ENCODE assay signal across 28 cellular contexts in the genomic region with DNA sequence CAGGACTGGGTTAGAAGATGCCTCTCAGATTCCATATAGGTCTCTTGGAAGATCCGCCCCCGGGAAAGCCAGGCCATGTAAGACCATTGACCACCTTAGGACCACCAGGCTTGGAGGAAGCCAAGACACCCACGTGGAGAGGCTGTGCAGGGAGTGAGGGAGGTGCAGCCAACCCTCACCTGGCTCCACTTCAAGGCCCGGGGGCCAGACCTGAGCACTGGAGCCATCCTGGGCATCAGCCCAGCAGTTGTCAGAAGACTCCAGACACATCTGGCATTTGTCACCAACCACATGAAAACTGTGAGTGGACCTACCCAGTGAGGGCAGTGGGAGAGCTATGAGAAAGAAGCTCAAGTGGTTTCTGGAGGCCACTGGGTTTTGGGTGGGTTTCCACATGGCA.
"Had no signal": no experiment of that assay in that cellular context is flagged by ENCODE, and none has a peak within 500 bp of the region (broad histone marks: within the 10 kb centered on the region; RNA-seq: fewer than 3 reads in every experiment).

No MANE protein-coding gene starts in this region.

- H3K9me3 ChIP-seq: ascending aorta had no signal

- H3K27ac Mint-ChIP-seq: activated CD4-positive, alpha-beta T cell treated with anti-CD3 and anti-CD28 coated beads, Interleukin-2, amount 10 ng/mL, durations not matched to agents 24 days and 14 days; activated CD8-positive, alpha-beta T cell treated with anti-CD3 and anti-CD28 coated beads for 36 hours; activated naive CD4-positive, alpha-beta T cell treated with anti-CD3 and anti-CD28 coated beads, Interleukin-2, amount 50 U/mL, for 24 hours; activated naive CD8-positive, alpha-beta T cell treated with anti-CD3 and anti-CD28 coated beads, Interleukin-2, amount 10 ng/mL, durations not matched to agents 7 days and 5 days; activated T-cell treated with anti-CD3 and anti-CD28 coated beads, Interleukin-2, amount 50 U/mL, for 72 hours; activated T-helper 17 cell treated with anti-CD3 and anti-CD28 coated beads, Interleukin-2, amount 50 U/mL, for 72 hours; T-helper 1 cell treated with Interleukin-12 subunit alpha and Interleukin-12 subunit beta and Interleukin-4 antibody, amounts not matched to agents 30 μg/mL and 1 μg/mL, for 36 hours; T-helper 2 cell treated with Interferon-gamma antibody and Interleukin-4, amounts not matched to agents 5 μg/mL and 100 μg/mL, for 36 hours had no signal

- H3K4me1 ChIP-seq: ascending aorta had no signal

- H3K27me3 ChIP-seq: ascending aorta, cardiac muscle cell had no signal

- H3K4me3 Mint-ChIP-seq: activated CD4-positive, alpha-beta T cell treated with anti-CD3 and anti-CD28 coated beads, Interleukin-2, amount 10 ng/mL, durations not matched to agents 24 days and 14 days; activated CD8-positive, alpha-beta T cell treated with anti-CD3 and anti-CD28 coated beads for 36 hours; activated naive CD4-positive, alpha-beta T cell treated with anti-CD3 and anti-CD28 coated beads, Interleukin-2, amount 50 U/mL, for 24 hours; activated naive CD8-positive, alpha-beta T cell treated with anti-CD3 and anti-CD28 coated beads, Interleukin-2, amount 10 ng/mL, durations not matched to agents 7 days and 5 days; activated T-cell treated with anti-CD3 and anti-CD28 coated beads, Interleukin-2, amount 50 U/mL, for 72 hours; activated T-helper 17 cell treated with anti-CD3 and anti-CD28 coated beads, Interleukin-2, amount 50 U/mL, for 72 hours; T-helper 1 cell treated with Interleukin-12 subunit alpha and Interleukin-12 subunit beta and Interleukin-4 antibody, amounts not matched to agents 30 μg/mL and 1 μg/mL, for 36 hours; T-helper 2 cell treated with Interferon-gamma antibody and Interleukin-4, amounts not matched to agents 5 μg/mL and 100 μg/mL, for 36 hours had no signal

- H3K36me3 Mint-ChIP-seq: activated naive CD4-positive, alpha-beta T cell treated with anti-CD3 and anti-CD28 coated beads, Interleukin-2, amount 50 U/mL, for 24 hours; activated naive CD8-positive, alpha-beta T cell treated with anti-CD3 and anti-CD28 coated beads, Interleukin-2, amount 10 ng/mL, durations not matched to agents 7 days and 5 days had no signal

- DNase-seq: activated CD4-positive, alpha-beta T cell treated with anti-CD3 and anti-CD28 coated beads, Interleukin-2, amount 10 ng/mL, durations not matched to agents 24 days and 14 days; activated CD4-positive, alpha-beta T cell treated with anti-CD3 and anti-CD28 coated beads, Interleukin-2, amount 50 U/mL, for 4 hours; activated CD8-positive, alpha-beta T cell treated with anti-CD3 and anti-CD28 coated beads for 36 hours; activated gamma-delta T cell; activated naive CD4-positive, alpha-beta T cell treated with Interleukin-2 at 50 U/mL for 16 hours; activated naive CD8-positive, alpha-beta T cell treated with anti-CD3 and anti-CD28 coated beads, Interleukin-2, amount 10 ng/mL, durations not matched to agents 7 days and 5 days; activated T-cell treated with anti-CD3 and anti-CD28 coated beads, Interleukin-2, amount 50 U/mL, for 1 hour; activated T-cell treated with anti-CD3 and anti-CD28 coated beads, Interleukin-2, amount 50 U/mL, for 72 hours; amygdala; NCI-H1092 treated with DMSO at 0.1 percent for 48 hours; NCI-H1417; NCI-H146; NCI-H187; NCI-H2029 treated with DMSO at 0.1 percent for 48 hours; NCI-H2107; NCI-H2171; NCI-H510A; NCI-H526; NCI-H748 treated with DMSO at 0.1 percent for 48 hours; NK-92 treated with Interleukin-12 subunit alpha and Interleukin-12 subunit beta, amount 100 ng/mL, for 24 hours had no signal

- H3K36me3 ChIP-seq: ascending aorta, cardiac muscle cell had no signal

- H3K9me3 Mint-ChIP-seq: activated CD4-positive, alpha-beta T cell treated with anti-CD3 and anti-CD28 coated beads, Interleukin-2, amount 10 ng/mL, durations not matched to agents 24 days and 14 days; activated CD8-positive, alpha-beta T cell treated with anti-CD3 and anti-CD28 coated beads for 36 hours; activated naive CD4-positive, alpha-beta T cell treated with anti-CD3 and anti-CD28 coated beads, Interleukin-2, amount 50 U/mL, for 24 hours; activated naive CD8-positive, alpha-beta T cell treated with anti-CD3 and anti-CD28 coated beads, Interleukin-2, amount 10 ng/mL, durations not matched to agents 7 days and 5 days; activated T-cell treated with anti-CD3 and anti-CD28 coated beads, Interleukin-2, amount 50 U/mL, for 72 hours; activated T-helper 17 cell treated with anti-CD3 and anti-CD28 coated beads, Interleukin-2, amount 50 U/mL, for 72 hours; T-helper 1 cell treated with Interleukin-12 subunit alpha and Interleukin-12 subunit beta and Interleukin-4 antibody, amounts not matched to agents 30 μg/mL and 1 μg/mL, for 36 hours; T-helper 2 cell treated with Interferon-gamma antibody and Interleukin-4, amounts not matched to agents 5 μg/mL and 100 μg/mL, for 36 hours had no signal

- H3K4me1 Mint-ChIP-seq: activated T-helper 17 cell treated with anti-CD3 and anti-CD28 coated beads, Interleukin-2, amount 50 U/mL, for 72 hours had no signal

- ATAC-seq: activated CD8-positive, alpha-beta T cell treated with anti-CD3 and anti-CD28 coated beads for 36 hours; activated T-cell treated with anti-CD3 and anti-CD28 coated beads, Interleukin-2, amount 50 U/mL, for 72 hours; activated T-helper 17 cell treated with anti-CD3 and anti-CD28 coated beads, Interleukin-2, amount 50 U/mL, for 72 hours; K562; Panc1 had no signal

- H3K4me3 ChIP-seq: ascending aorta, cardiac muscle cell, K562 had no signal

- H3K27ac ChIP-seq: ascending aorta, cardiac muscle cell had no signal
